ENCODE assay signal across 8 cellular contexts in the genomic region with DNA sequence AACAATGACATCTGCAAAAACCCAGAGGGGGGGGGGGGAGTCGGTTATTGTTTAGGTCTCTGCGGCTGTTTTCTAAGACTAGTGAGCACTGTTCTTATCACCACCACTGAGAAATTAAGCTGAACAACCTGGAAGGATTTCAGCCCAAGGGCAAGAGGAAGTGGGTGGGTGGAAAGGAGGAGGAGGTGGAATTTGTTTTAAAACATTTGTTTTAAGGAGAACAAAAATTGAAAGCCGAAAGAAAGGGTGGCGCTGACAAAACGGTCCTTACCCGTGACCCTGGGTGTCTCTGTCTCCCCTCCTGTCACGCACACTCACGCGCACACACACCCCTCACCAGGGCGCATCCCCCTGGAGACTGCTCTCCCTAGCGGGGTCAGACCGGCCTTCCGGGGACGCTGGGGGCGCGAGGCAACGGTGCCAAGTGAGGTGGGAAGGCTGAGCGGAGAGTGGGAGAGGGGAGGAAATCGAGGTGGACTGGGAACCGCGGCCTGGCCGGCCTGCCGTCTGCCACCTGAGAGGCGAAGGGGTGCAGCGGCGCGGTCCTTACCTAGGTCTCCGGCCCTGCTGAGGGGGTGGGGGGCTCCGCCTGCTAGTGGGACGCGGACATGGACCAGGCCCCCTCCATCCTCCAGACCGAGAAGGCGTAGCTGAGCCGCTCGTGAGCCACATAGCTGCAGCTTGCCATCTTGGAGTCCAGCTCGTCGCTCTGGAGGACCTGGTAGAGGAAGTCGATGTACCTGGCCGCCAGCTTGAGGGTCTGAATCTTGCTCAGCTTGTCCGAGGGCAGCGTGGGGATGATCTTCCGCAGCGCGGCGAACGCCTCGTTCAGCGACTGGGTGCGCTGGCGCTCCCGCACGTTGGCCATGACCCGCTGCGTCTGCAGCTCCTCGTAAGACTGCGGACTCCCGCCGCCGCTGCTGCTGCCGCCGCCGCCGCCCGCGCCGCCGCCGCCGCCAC. TPM values are rescaled to one million over a fixed set of nuclear protein-coding genes. Genes with fewer than 3 reads are reported as not detected.
DNase-seq lines count a peak whose midpoint lies in the region; ATAC-seq and TF ChIP-seq lines count a peak whose summit lies in the region.

No MANE protein-coding gene starts in this region.

- H3K27ac ChIP-seq in foreskin keratinocyte (no peak overlapping the region), substantia nigra (ENCODE audit: low read depth, low read length, poor library complexity, severe bottlenecking) (no peak overlapping the region)

- DNase-seq in ELR (ENCODE audit: low read depth) (peak; percentile 69), T1000 (lab: John Stamatoyannopoulos, UW) (peak; percentile 15), foreskin keratinocyte (peak in 1 of 2 donors; percentile 38), progenitor cell of endocrine pancreas (ENCODE audit: low spot score, unreplicated experiment) (no peak), substantia nigra (lab: John Stamatoyannopoulos, UW) (no peak)

- peaks cover 98% of the 10 kb centered on the region for H3K27me3 ChIP-seq in foreskin keratinocyte

- peaks cover 81% of the 10 kb centered on the region for H3K27me3 Mint-ChIP-seq in progenitor cell of endocrine pancreas

- no peak overlapping the region for H3K27ac Mint-ChIP-seq in progenitor cell of endocrine pancreas

- no peak for TF ChIP-seq CTCF in foreskin keratinocyte (conservative IDR thresholded peaks at IDR 0.05)
- no peak for TF ChIP-seq CTCF in progenitor cell of endocrine pancreas (IDR thresholded peaks at IDR 0.05; ENCODE audit: unreplicated experiment)

- H3K4me3 Mint-ChIP-seq in progenitor cell of endocrine pancreas (ENCODE audit: low read depth) = peak overlapping the region; percentile 40

- peaks cover 3% of the 10 kb centered on the region for H3K4me1 Mint-ChIP-seq in progenitor cell of endocrine pancreas (ENCODE audit: low read depth)

- peaks cover 5% of the 10 kb centered on the region for H3K4me1 ChIP-seq in foreskin keratinocyte

- H3K9me3 Mint-ChIP-seq in progenitor cell of endocrine pancreas (ENCODE audit: low read depth) = no peaks in the 10 kb centered on the region

- peak; percentile 36 for ATAC-seq in HG02885 (IDR thresholded peaks at IDR 0.05; ENCODE audit: poor library complexity, unreplicated experiment)
- peak; percentile 57 for ATAC-seq in foreskin keratinocyte
- ATAC-seq in HG03139 (IDR thresholded peaks at IDR 0.05; ENCODE audit: unreplicated experiment) = no peak
- ATAC-seq in GM18520 (IDR thresholded peaks at IDR 0.05; ENCODE audit: unreplicated experiment) = no peak

- H3K36me3 Mint-ChIP-seq in progenitor cell of endocrine pancreas (ENCODE audit: insufficient read depth) = no peaks in the 10 kb centered on the region

RNA-seq across cellular contexts. Expression of a gene that starts 1.0 kb away (rescaled TPM):
- total RNA-seq in foreskin keratinocyte (0.28 and 0.31 TPM in 2 replicates), progenitor cell of endocrine pancreas (1.8 and 2.8 TPM in 2 replicates)
- 0.06 and 0.31 TPM in 2 replicates for polyA plus RNA-seq in foreskin keratinocyte

RNA-seq across cellular contexts. Expression of a gene that starts 28.8 kb away (rescaled TPM):
- not detected in 2 replicates for total RNA-seq in foreskin keratinocyte
- polyA plus RNA-seq in foreskin keratinocyte = not detected in 2 replicates
- not detected in 2 replicates for total RNA-seq in progenitor cell of endocrine pancreas

Comparison
In these comparisons a context has a peak if more than half of its experiments do, and no peak if none do; other contexts are left out.
1. DNase-seq: peak in ELR (single experiment) and T1000 (single experiment); none in progenitor cell of endocrine pancreas (single experiment) and substantia nigra (0 of 49).
2. ATAC-seq: peak in HG02885 (single experiment) and foreskin keratinocyte (single experiment); none in HG03139 (single experiment) and GM18520 (single experiment).